ENCODE assay signal across 2 cellular contexts in the genomic region with DNA sequence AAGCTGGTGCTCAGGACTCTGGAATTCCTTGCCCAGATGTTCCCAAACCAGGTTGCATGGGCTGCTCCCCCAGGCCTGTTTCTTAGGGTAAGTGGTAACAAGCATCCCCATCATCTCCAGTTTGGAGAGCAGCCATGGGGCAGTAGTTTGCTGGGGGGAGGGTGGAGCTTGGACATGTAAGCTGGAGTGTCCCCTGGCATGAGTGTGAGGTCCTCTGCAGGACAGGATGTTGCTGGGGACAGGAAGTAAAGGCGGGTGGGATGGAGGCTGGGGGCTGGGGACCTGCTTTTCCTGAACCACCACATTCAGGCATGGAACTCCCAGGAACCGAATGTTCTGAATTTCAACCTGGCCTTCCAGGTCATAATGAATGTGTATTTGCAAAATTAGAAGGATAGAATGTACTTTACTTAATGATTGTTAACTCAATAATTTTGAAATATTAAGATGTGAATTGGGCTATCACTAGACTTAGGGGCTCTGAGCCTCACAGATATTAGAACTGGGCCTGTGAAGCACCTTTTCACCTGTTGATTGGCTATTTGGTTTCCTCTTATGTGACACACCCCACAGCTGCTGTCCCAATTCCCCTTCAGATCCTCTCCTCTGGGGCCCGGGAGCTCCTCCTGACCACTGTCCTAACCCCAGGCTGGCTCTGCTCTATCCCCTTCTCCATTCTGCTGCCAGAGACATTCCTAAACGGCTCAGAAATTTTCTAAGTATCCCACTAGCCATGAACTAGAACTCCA.
TF ChIP-seq lines count a peak whose summit lies in the region.

No MANE protein-coding gene starts in this region.

TF ChIP-seq in GM23338, 12 proteins besides CTCF, POLR2A, EP300 and RAD21:
- TF ChIP-seq STAT1 (IDR thresholded peaks at IDR 0.05; ENCODE audit: unreplicated experiment) (no peak), ZNF114 (CRISPR knock-in tag; IDR thresholded peaks at IDR 0.05) (no peak), EZH2 (IDR thresholded peaks at IDR 0.05; ENCODE audit: low read depth, unreplicated experiment) (no peak)
- TF ChIP-seq, protein P1, sequence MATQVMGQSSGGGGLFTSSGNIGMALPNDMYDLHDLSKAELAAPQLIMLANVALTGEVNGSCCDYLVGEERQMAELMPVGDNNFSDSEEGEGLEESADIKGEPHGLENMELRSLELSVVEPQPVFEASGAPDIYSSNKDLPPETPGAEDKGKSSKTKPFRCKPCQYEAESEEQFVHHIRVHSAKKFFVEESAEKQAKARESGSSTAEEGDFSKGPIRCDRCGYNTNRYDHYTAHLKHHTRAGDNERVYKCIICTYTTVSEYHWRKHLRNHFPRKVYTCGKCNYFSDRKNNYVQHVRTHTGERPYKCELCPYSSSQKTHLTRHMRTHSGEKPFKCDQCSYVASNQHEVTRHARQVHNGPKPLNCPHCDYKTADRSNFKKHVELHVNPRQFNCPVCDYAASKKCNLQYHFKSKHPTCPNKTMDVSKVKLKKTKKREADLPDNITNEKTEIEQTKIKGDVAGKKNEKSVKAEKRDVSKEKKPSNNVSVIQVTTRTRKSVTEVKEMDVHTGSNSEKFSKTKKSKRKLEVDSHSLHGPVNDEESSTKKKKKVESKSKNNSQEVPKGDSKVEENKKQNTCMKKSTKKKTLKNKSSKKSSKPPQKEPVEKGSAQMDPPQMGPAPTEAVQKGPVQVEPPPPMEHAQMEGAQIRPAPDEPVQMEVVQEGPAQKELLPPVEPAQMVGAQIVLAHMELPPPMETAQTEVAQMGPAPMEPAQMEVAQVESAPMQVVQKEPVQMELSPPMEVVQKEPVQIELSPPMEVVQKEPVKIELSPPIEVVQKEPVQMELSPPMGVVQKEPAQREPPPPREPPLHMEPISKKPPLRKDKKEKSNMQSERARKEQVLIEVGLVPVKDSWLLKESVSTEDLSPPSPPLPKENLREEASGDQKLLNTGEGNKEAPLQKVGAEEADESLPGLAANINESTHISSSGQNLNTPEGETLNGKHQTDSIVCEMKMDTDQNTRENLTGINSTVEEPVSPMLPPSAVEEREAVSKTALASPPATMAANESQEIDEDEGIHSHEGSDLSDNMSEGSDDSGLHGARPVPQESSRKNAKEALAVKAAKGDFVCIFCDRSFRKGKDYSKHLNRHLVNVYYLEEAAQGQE (IDR thresholded peaks at IDR 0.05; ENCODE audit: unreplicated experiment): no peak
- TF ChIP-seq, protein P2, sequence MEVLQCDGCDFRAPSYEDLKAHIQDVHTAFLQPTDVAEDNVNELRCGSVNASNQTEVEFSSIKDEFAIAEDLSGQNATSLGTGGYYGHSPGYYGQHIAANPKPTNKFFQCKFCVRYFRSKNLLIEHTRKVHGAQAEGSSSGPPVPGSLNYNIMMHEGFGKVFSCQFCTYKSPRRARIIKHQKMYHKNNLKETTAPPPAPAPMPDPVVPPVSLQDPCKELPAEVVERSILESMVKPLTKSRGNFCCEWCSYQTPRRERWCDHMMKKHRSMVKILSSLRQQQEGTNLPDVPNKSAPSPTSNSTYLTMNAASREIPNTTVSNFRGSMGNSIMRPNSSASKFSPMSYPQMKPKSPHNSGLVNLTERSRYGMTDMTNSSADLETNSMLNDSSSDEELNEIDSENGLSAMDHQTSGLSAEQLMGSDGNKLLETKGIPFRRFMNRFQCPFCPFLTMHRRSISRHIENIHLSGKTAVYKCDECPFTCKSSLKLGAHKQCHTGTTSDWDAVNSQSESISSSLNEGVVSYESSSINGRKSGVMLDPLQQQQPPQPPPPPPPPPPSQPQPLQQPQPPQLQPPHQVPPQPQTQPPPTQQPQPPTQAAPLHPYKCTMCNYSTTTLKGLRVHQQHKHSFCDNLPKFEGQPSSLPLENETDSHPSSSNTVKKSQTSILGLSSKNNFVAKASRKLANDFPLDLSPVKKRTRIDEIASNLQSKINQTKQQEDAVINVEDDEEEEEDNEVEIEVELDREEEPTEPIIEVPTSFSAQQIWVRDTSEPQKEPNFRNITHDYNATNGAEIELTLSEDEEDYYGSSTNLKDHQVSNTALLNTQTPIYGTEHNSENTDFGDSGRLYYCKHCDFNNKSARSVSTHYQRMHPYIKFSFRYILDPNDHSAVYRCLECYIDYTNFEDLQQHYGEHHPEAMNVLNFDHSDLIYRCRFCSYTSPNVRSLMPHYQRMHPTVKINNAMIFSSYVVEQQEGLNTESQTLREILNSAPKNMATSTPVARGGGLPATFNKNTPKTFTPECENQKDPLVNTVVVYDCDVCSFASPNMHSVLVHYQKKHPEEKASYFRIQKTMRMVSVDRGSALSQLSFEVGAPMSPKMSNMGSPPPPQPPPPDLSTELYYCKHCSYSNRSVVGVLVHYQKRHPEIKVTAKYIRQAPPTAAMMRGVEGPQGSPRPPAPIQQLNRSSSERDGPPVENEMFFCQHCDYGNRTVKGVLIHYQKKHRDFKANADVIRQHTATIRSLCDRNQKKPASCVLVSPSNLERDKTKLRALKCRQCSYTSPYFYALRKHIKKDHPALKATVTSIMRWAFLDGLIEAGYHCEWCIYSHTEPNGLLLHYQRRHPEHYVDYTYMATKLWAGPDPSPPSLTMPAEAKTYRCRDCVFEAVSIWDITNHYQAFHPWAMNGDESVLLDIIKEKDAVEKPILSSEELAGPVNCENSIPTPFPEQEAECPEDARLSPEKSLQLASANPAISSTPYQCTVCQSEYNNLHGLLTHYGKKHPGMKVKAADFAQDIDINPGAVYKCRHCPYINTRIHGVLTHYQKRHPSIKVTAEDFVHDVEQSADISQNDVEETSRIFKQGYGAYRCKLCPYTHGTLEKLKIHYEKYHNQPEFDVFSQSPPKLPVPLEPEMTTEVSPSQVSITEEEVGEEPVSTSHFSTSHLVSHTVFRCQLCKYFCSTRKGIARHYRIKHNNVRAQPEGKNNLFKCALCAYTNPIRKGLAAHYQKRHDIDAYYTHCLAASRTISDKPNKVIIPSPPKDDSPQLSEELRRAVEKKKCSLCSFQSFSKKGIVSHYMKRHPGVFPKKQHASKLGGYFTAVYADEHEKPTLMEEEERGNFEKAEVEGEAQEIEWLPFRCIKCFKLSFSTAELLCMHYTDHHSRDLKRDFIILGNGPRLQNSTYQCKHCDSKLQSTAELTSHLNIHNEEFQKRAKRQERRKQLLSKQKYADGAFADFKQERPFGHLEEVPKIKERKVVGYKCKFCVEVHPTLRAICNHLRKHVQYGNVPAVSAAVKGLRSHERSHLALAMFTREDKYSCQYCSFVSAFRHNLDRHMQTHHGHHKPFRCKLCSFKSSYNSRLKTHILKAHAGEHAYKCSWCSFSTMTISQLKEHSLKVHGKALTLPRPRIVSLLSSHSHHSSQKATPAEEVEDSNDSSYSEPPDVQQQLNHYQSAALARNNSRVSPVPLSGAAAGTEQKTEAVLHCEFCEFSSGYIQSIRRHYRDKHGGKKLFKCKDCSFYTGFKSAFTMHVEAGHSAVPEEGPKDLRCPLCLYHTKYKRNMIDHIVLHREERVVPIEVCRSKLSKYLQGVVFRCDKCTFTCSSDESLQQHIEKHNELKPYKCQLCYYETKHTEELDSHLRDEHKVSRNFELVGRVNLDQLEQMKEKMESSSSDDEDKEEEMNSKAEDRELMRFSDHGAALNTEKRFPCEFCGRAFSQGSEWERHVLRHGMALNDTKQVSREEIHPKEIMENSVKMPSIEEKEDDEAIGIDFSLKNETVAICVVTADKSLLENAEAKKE (CRISPR knock-in tag; IDR thresholded peaks at IDR 0.05): no peak

TF ChIP-seq in H1, 55 proteins besides CTCF, POLR2A, EP300 and RAD21:
- no peak for TF ChIP-seq CBX5 (IDR thresholded peaks at IDR 0.05; ENCODE audit: low read depth, low read length)
- TF ChIP-seq BACH1 (IDR thresholded peaks at IDR 0.05; ENCODE audit: low read length): no peak
- no peak for TF ChIP-seq TAF7 (optimal IDR thresholded peaks at IDR 0.05; ENCODE audit: borderline replicate concordance, low read depth, low read length)
- TF ChIP-seq PHF8 (conservative IDR thresholded peaks at IDR 0.05; ENCODE audit: low read depth, low read length): no peak
- TF ChIP-seq NRF1 (IDR thresholded peaks at IDR 0.05; ENCODE audit: low read depth, low read length): no peak
- TF ChIP-seq, protein P3, sequence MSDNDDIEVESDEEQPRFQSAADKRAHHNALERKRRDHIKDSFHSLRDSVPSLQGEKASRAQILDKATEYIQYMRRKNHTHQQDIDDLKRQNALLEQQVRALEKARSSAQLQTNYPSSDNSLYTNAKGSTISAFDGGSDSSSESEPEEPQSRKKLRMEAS (IDR thresholded peaks at IDR 0.05): no peak
- TF ChIP-seq BCL11A (IDR thresholded peaks at IDR 0.05; ENCODE audit: low read depth in 2 of 2, low read length in 2 of 2): no peak
- TF ChIP-seq JUN (IDR thresholded peaks at IDR 0.05; ENCODE audit: low read depth, low read length): no peak
- no peak for TF ChIP-seq NANOG (IDR thresholded peaks at IDR 0.05; ENCODE audit: insufficient read depth, low read depth, low read length, poor library complexity, severe bottlenecking)
- TF ChIP-seq ZNF274 (IDR thresholded peaks at IDR 0.05; ENCODE audit: borderline replicate concordance, extremely low read depth, low read length): no peak
- no peak for TF ChIP-seq SP1 (IDR thresholded peaks at IDR 0.05; ENCODE audit: low read depth, low read length)
- TF ChIP-seq TEAD4 (IDR thresholded peaks at IDR 0.05; ENCODE audit: low read depth, low read length): no peak
- TF ChIP-seq SUZ12 (IDR thresholded peaks at IDR 0.05; ENCODE audit: low read length): no peak
TF ChIP-seq in H1: peak in this region for 0.
